8 cellular contexts compared by ENCODE assay signal in genomic region chr1:160768295-160768657, GRCh38.
DNase-seq lines count a peak whose midpoint lies in the region; ATAC-seq and TF ChIP-seq lines count a peak whose summit lies in the region.

No MANE protein-coding gene starts in this region.

- peak overlapping the region in 19 of 21 experiments; percentile 62 to 88 (median 75) for H3K27ac ChIP-seq in skin epidermis

- H3K27me3 ChIP-seq in GM06990 (replicated peaks; ENCODE audit: control insufficient read depth, insufficient read depth, low read length), result no peaks in the 10 kb centered on the region

- DNase-seq in GM06990 (ENCODE audit: extremely low read depth, insufficient read length) (peak; percentile 51), epithelial cell of esophagus (ENCODE audit: low read depth) (peak; percentile 70), 8988T (no peak), putamen (ENCODE audit: low spot score) (no peak)
- DNase-seq in activated CD4-positive, alpha-beta T cell treated with anti-CD3 and anti-CD28 coated beads, Interleukin-2, amount 50 U/mL, for 1 hour, result peak; percentile 87

- H3K36me3 ChIP-seq in GM06990 (ENCODE audit: control insufficient read depth, insufficient read depth, low read length), result no peaks in the 10 kb centered on the region

- TF ChIP-seq CTCF in GM06990 (IDR thresholded peaks at IDR 0.05; ENCODE audit: insufficient read depth, low read length, poor library complexity, severe bottlenecking), result peak; percentile 95
- TF ChIP-seq CTCF in LNCAP (IDR thresholded peaks at IDR 0.05), result peak; percentile 41
- peak; percentile 65 for TF ChIP-seq CTCF in epithelial cell of esophagus (IDR thresholded peaks at IDR 0.05; ENCODE audit: insufficient read depth, low read depth, low read length, missing control alignments)

- peak overlapping the region; percentile 52 for H3K4me3 ChIP-seq in GM06990 (replicated peaks; ENCODE audit: low read depth, low read length)
- H3K4me3 ChIP-seq in epithelial cell of esophagus (ENCODE audit: low read length), result no peak overlapping the region
- no peak overlapping the region for H3K4me3 ChIP-seq in skin epidermis

- ATAC-seq in GM21717 (IDR thresholded peaks at IDR 0.05; ENCODE audit: unreplicated experiment), result peak; percentile 72

Comparison
In these comparisons a context has a peak if more than half of its experiments do, and no peak if none do; other contexts are left out.
1. DNase-seq: peak in GM06990 (single experiment), activated CD4-positive, alpha-beta T cell treated with anti-CD3 and anti-CD28 coated beads, Interleukin-2, amount 50 U/mL, for 1 hour (single experiment) and epithelial cell of esophagus (single experiment); none in 8988T (single experiment) and putamen (single experiment).
2. CTCF ChIP-seq: peak in every context shown above with its lines; median percentile 95 in GM06990; 65 in epithelial cell of esophagus; 41 in LNCAP.